Comparison of ENCODE assay signal across 1 cellular context in the genomic region with DNA sequence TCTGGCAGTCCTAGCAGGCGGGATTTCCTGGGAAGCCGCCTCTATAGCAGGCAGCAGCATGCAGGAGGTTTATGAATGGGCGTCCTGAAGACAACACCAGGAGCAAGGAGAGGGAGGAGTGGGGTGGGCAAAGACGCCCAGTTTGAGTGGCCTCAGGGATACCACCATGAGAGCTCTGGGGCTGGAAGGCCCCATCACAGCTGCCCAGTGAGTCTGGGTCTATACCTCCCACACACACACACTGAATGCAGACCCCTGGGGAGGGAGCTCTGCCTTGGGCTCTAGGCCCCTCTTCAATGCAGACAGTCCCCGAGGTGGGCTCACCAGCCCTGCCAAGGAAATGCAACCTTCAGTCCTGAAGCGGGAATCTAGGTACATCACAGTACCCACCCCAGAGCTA.
TF ChIP-seq lines count a peak whose summit lies in the region.

No MANE protein-coding gene starts in this region.

TF ChIP-seq in GM23338, 12 proteins besides CTCF, POLR2A, EP300 and RAD21:
- TF ChIP-seq, protein P1, sequence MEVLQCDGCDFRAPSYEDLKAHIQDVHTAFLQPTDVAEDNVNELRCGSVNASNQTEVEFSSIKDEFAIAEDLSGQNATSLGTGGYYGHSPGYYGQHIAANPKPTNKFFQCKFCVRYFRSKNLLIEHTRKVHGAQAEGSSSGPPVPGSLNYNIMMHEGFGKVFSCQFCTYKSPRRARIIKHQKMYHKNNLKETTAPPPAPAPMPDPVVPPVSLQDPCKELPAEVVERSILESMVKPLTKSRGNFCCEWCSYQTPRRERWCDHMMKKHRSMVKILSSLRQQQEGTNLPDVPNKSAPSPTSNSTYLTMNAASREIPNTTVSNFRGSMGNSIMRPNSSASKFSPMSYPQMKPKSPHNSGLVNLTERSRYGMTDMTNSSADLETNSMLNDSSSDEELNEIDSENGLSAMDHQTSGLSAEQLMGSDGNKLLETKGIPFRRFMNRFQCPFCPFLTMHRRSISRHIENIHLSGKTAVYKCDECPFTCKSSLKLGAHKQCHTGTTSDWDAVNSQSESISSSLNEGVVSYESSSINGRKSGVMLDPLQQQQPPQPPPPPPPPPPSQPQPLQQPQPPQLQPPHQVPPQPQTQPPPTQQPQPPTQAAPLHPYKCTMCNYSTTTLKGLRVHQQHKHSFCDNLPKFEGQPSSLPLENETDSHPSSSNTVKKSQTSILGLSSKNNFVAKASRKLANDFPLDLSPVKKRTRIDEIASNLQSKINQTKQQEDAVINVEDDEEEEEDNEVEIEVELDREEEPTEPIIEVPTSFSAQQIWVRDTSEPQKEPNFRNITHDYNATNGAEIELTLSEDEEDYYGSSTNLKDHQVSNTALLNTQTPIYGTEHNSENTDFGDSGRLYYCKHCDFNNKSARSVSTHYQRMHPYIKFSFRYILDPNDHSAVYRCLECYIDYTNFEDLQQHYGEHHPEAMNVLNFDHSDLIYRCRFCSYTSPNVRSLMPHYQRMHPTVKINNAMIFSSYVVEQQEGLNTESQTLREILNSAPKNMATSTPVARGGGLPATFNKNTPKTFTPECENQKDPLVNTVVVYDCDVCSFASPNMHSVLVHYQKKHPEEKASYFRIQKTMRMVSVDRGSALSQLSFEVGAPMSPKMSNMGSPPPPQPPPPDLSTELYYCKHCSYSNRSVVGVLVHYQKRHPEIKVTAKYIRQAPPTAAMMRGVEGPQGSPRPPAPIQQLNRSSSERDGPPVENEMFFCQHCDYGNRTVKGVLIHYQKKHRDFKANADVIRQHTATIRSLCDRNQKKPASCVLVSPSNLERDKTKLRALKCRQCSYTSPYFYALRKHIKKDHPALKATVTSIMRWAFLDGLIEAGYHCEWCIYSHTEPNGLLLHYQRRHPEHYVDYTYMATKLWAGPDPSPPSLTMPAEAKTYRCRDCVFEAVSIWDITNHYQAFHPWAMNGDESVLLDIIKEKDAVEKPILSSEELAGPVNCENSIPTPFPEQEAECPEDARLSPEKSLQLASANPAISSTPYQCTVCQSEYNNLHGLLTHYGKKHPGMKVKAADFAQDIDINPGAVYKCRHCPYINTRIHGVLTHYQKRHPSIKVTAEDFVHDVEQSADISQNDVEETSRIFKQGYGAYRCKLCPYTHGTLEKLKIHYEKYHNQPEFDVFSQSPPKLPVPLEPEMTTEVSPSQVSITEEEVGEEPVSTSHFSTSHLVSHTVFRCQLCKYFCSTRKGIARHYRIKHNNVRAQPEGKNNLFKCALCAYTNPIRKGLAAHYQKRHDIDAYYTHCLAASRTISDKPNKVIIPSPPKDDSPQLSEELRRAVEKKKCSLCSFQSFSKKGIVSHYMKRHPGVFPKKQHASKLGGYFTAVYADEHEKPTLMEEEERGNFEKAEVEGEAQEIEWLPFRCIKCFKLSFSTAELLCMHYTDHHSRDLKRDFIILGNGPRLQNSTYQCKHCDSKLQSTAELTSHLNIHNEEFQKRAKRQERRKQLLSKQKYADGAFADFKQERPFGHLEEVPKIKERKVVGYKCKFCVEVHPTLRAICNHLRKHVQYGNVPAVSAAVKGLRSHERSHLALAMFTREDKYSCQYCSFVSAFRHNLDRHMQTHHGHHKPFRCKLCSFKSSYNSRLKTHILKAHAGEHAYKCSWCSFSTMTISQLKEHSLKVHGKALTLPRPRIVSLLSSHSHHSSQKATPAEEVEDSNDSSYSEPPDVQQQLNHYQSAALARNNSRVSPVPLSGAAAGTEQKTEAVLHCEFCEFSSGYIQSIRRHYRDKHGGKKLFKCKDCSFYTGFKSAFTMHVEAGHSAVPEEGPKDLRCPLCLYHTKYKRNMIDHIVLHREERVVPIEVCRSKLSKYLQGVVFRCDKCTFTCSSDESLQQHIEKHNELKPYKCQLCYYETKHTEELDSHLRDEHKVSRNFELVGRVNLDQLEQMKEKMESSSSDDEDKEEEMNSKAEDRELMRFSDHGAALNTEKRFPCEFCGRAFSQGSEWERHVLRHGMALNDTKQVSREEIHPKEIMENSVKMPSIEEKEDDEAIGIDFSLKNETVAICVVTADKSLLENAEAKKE (CRISPR knock-in tag; IDR thresholded peaks at IDR 0.05) = no peak
- TF ChIP-seq ZNF331 (CRISPR knock-in tag; IDR thresholded peaks at IDR 0.05; ENCODE audit: low read depth) (no peak), STAT1 (IDR thresholded peaks at IDR 0.05; ENCODE audit: unreplicated experiment) (no peak), NANOG (IDR thresholded peaks at IDR 0.05; ENCODE audit: borderline replicate concordance) (no peak), EZH2 (IDR thresholded peaks at IDR 0.05; ENCODE audit: low read depth, unreplicated experiment) (no peak), POLR2AphosphoS5 (IDR thresholded peaks at IDR 0.05; ENCODE audit: low read depth) (no peak), JUNB (IDR thresholded peaks at IDR 0.05; ENCODE audit: unreplicated experiment) (no peak)
- TF ChIP-seq, protein P2, sequence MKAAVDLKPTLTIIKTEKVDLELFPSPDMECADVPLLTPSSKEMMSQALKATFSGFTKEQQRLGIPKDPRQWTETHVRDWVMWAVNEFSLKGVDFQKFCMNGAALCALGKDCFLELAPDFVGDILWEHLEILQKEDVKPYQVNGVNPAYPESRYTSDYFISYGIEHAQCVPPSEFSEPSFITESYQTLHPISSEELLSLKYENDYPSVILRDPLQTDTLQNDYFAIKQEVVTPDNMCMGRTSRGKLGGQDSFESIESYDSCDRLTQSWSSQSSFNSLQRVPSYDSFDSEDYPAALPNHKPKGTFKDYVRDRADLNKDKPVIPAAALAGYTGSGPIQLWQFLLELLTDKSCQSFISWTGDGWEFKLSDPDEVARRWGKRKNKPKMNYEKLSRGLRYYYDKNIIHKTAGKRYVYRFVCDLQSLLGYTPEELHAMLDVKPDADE (IDR thresholded peaks at IDR 0.05) = no peak
